In the genomic region with DNA sequence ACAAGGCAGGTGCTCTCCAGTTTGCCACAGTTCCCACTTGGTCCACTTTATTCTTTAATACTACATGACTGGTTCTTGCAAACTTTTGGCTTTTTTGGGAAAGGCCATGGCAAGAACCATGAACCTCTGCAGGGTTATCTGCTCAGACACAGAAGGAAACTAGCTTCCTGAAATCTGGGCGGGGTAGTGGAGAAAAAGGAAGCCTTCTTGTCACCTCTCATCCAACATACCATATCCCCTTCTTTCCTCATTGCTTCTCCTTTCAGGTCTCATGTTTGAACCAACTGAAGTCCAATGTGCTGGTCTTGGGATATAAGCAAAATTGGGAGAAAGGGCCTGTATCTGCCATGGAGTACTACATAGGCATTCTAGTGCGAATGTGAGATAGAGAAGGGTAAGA, we compare ENCODE assay signal across 16 cellular contexts. TPM values are rescaled to one million over a fixed set of nuclear protein-coding genes. Genes with fewer than 3 reads are reported as not detected.
DNase-seq lines count a peak whose midpoint lies in the region; ATAC-seq and TF ChIP-seq lines count a peak whose summit lies in the region.
"Had no signal": no experiment of that assay in that cellular context is flagged by ENCODE, and none has a peak within 500 bp of the region (broad histone marks: within the 10 kb centered on the region; RNA-seq: fewer than 3 reads in every experiment).

No MANE protein-coding gene starts in this region.

- H3K27ac ChIP-seq in thymus (ENCODE audit: low read depth): peak overlapping the region; percentile 74

- 78% methylated on average over 2 of the region's 2 CpGs for WGBS in thymus

- H3K27me3 Mint-ChIP-seq in activated CD4-positive, alpha-beta T cell treated with anti-CD3 and anti-CD28 coated beads for 36 hours: no peaks in the 10 kb centered on the region
- no peaks in the 10 kb centered on the region for H3K27me3 Mint-ChIP-seq in activated naive CD8-positive, alpha-beta T cell
- H3K27me3 Mint-ChIP-seq: CD4-positive, alpha-beta memory T cell had no signal

- H3K4me3 ChIP-seq in Loucy (ENCODE audit: low read length, poor library complexity, severe bottlenecking): no peak overlapping the region
- H3K4me3 ChIP-seq in thymus (ENCODE audit: low read length): no peak overlapping the region

- H3K9ac ChIP-seq in Loucy (ENCODE audit: low read depth, low read length, poor library complexity, severe bottlenecking): no peak overlapping the region

- no peaks in the 10 kb centered on the region for H3F3A ChIP-seq in Loucy (ENCODE audit: low read depth)

- ATAC-seq in activated CD4-positive, alpha-beta T cell treated with anti-CD3 and anti-CD28 coated beads for 36 hours: no peak

- H3K9me3 ChIP-seq in Loucy (ENCODE audit: insufficient read depth, low read depth, low read length) (no peaks in the 10 kb centered on the region), thymus (ENCODE audit: control insufficient read depth) (no peaks in the 10 kb centered on the region)

- TF ChIP-seq CTCF in Loucy (conservative IDR thresholded peaks at IDR 0.05; ENCODE audit: low read length): no peak

- peaks cover 21% of the 10 kb centered on the region for H3K4me1 Mint-ChIP-seq in activated CD4-positive, alpha-beta T cell treated with anti-CD3 and anti-CD28 coated beads for 36 hours
- H3K4me1 Mint-ChIP-seq in activated naive CD8-positive, alpha-beta T cell (ENCODE audit: low read depth): peaks cover 29% of the 10 kb centered on the region

- no peaks in the 10 kb centered on the region for H3K9me3 Mint-ChIP-seq in activated CD4-positive, alpha-beta T cell treated with anti-CD3 and anti-CD28 coated beads for 36 hours (ENCODE audit: low read depth)
- H3K9me3 Mint-ChIP-seq in activated naive CD8-positive, alpha-beta T cell (ENCODE audit: low read depth): no peaks in the 10 kb centered on the region
- H3K9me3 Mint-ChIP-seq: CD4-positive, alpha-beta memory T cell had no signal

- no peaks in the 10 kb centered on the region for H3K9me2 ChIP-seq in Loucy (replicated peaks; ENCODE audit: low read depth, low read length)

- no peaks in the 10 kb centered on the region for H4K20me1 ChIP-seq in Loucy (ENCODE audit: insufficient read depth, low read length, poor library complexity, severe bottlenecking)

- CTCF ChIA-PET in activated CD4-positive, alpha-beta T cell treated with anti-CD3 and anti-CD28 coated beads for 36 hours (lab: Charles Lee): interaction anchor here (1.3 kb wide), 1 partner anchor 26 kb away, joined by 3 read pairs; no protein-coding TSS in a partner anchor

- H2AFZ ChIP-seq in Loucy (ENCODE audit: low read length): peak overlapping the region; percentile 71; the same call in 1 of the 2 replicates

- POLR2A ChIA-PET in activated CD4-positive, alpha-beta T cell treated with anti-CD3 and anti-CD28 coated beads for 36 hours (lab: Charles Lee): no interaction called here

- peaks cover 13% of the 10 kb centered on the region; the same call in 1 of the 2 replicates for H3K36me3 ChIP-seq in Loucy (ENCODE audit: insufficient read depth, low read length)
- peaks cover 11% of the 10 kb centered on the region for H3K36me3 ChIP-seq in thymus (ENCODE audit: control insufficient read depth, insufficient read depth)

- H3K4me1 ChIP-seq in Loucy (ENCODE audit: insufficient read depth, low read length, poor library complexity, severe bottlenecking) (peaks cover 19% of the 10 kb centered on the region), thymus (ENCODE audit: control insufficient read depth, insufficient read depth, low read length) (peaks cover 9% of the 10 kb centered on the region)

- H3K4me3 Mint-ChIP-seq in activated CD4-positive, alpha-beta T cell treated with anti-CD3 and anti-CD28 coated beads for 36 hours: no peak overlapping the region
- no peak overlapping the region for H3K4me3 Mint-ChIP-seq in activated naive CD8-positive, alpha-beta T cell

- intact Hi-C loops in activated CD4-positive, alpha-beta T cell treated with anti-CD3 and anti-CD28 coated beads for 36 hours (cut with DNase I, micrococcal nuclease): no loop called here

- peak overlapping the region; percentile 66 for H3K27ac Mint-ChIP-seq in activated CD4-positive, alpha-beta T cell treated with anti-CD3 and anti-CD28 coated beads for 36 hours
- H3K27ac Mint-ChIP-seq in activated naive CD8-positive, alpha-beta T cell: peak overlapping the region; percentile 89

- no peak for DNase-seq in activated CD4-positive, alpha-beta T cell treated with anti-CD3 and anti-CD28 coated beads for 36 hours
- no peak for DNase-seq in activated CD4-positive, alpha-beta T cell treated with anti-CD3 and anti-CD28 coated beads, Interleukin-2, amount 50 U/mL, for 1 hour
- DNase-seq in T-helper 9 cell: no peak
- no peak for DNase-seq in germinal center (ENCODE audit: low spot score)
- no peak for DNase-seq in NK-92 (lab: John Stamatoyannopoulos, UW; ENCODE audit: unreplicated experiment)
- DNase-seq: NCI-H1092, NCI-H1694, NCI-H2171, NCI-H446 treated with DMSO at 0.1 percent for 48 hours, NCI-H774, SIG-M5 had no signal

- H3K4me2 ChIP-seq in Loucy (ENCODE audit: low read depth, low read length, poor library complexity, severe bottlenecking): peak overlapping the region; percentile 51

- peaks cover 8% of the 10 kb centered on the region for H3K36me3 Mint-ChIP-seq in activated CD4-positive, alpha-beta T cell treated with anti-CD3 and anti-CD28 coated beads for 36 hours (ENCODE audit: low read depth)
- H3K36me3 Mint-ChIP-seq in activated naive CD8-positive, alpha-beta T cell: peaks cover 4% of the 10 kb centered on the region

- H3K27me3 ChIP-seq in Loucy (ENCODE audit: insufficient read depth, low read length, poor library complexity, severe bottlenecking) (no peaks in the 10 kb centered on the region), thymus (ENCODE audit: control insufficient read depth, insufficient read depth) (no peaks in the 10 kb centered on the region)

- H3K79me2 ChIP-seq in Loucy (ENCODE audit: insufficient read depth, low read length): no peaks in the 10 kb centered on the region

RNA-seq across cellular contexts. Expression of gene KLHL33, which starts 5.5 kb away (rescaled TPM):
- under 1 TPM; 0.05 to 0.09 TPM for total RNA-seq in activated CD4-positive, alpha-beta T cell treated with anti-CD3 and anti-CD28 coated beads for 36 hours
- polyA plus RNA-seq in thymus: 0.64 TPM
- total RNA-seq: M059J had no signal
- polyA plus RNA-seq: CD4-positive, alpha-beta memory T cell had no signal

RNA-seq across cellular contexts. Expression of gene OSGEP, which starts 13.1 kb away (rescaled TPM):
- total RNA-seq in activated CD4-positive, alpha-beta T cell treated with anti-CD3 and anti-CD28 coated beads for 36 hours: 10 to 100 TPM; 46.2 to 47.5 TPM
- polyA plus RNA-seq in thymus: 96.8 TPM

RNA-seq across cellular contexts. Expression of gene APEX1, which starts 13.6 kb away (rescaled TPM):
- total RNA-seq in activated CD4-positive, alpha-beta T cell treated with anti-CD3 and anti-CD28 coated beads for 36 hours: 100 to 1,000 TPM; 216 to 257 TPM
- polyA plus RNA-seq in thymus: 128 TPM

RNA-seq across cellular contexts. Expression of gene PIP4P1, which starts 19.8 kb away (rescaled TPM):
- 10 to 100 TPM; 24.2 to 24.7 TPM for total RNA-seq in activated CD4-positive, alpha-beta T cell treated with anti-CD3 and anti-CD28 coated beads for 36 hours
- polyA plus RNA-seq in thymus: 53.2 TPM

RNA-seq across cellular contexts. Expression of gene PNP, which starts 27.7 kb away (rescaled TPM):
- total RNA-seq in activated CD4-positive, alpha-beta T cell treated with anti-CD3 and anti-CD28 coated beads for 36 hours: 100 to 1,000 TPM; 160 to 164 TPM
- 29.8 TPM for polyA plus RNA-seq in thymus
